ENCODE assay signal across 10 cellular contexts in the genomic region with DNA sequence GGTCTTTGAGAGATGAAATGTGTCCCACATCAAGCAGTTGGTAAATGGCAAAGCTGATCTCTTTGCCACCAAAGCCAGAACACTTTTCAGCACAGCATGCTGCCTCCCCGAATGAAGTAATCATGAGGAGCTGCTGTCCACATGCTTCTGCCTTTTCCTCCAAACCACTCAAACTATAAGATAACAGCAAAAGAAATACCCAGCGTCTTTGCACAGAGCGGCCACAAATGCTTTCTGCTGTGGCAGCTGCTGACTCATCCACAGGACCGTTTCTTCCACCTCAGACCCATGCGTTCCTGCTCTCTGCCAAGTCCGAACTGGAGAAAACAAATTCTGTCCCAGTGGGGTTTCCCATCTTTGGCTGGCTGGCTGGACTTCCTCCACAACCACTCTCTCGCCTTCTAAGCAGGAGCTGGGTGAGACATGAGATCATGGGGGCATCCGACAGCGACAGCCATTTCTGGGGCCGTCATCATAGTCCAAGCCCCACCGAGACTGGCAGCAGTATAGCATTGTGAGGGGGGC. TPM values are rescaled to one million over a fixed set of nuclear protein-coding genes. Genes with fewer than 3 reads are reported as not detected.
DNase-seq lines count a peak whose midpoint lies in the region; ATAC-seq, FAIRE-seq and TF ChIP-seq lines count a peak whose summit lies in the region.
"Had no signal": no experiment of that assay in that cellular context is flagged by ENCODE, and none has a peak within 500 bp of the region (broad histone marks: within the 10 kb centered on the region; RNA-seq: fewer than 3 reads in every experiment).

No MANE protein-coding gene starts in this region.

- H3K79me2 ChIP-seq in K562 (ENCODE audit: control insufficient read depth, insufficient read depth, low read length) = no peaks in the 10 kb centered on the region

- no peaks in the 10 kb centered on the region for H3K36me3 ChIP-seq in K562 (ENCODE audit: control insufficient read depth, insufficient read depth, low read length)

- ATAC-seq in K562 (peak; percentile 58), HG03280 (IDR thresholded peaks at IDR 0.05; ENCODE audit: unreplicated experiment) (no peak)

- WGBS in K562 (ENCODE audit: insufficient coverage, low coverage, missing lambda C conversion rate) = 26% methylated on average over 11 of the region's 11 CpGs

- no peak for TF ChIP-seq EP300 in K562 (IDR thresholded peaks at IDR 0.05; ENCODE audit: low read length)

- no peaks in the 10 kb centered on the region for H3K9me1 ChIP-seq in K562 (ENCODE audit: control insufficient read depth, insufficient read depth, low read length)

- TF ChIP-seq RAD21 in K562 (CRISPR knock-in tag; conservative IDR thresholded peaks at IDR 0.05 in 1 of 2, IDR thresholded peaks at IDR 0.05 in 1 of 2) = no peak

- peak; percentile 15 for DNase-seq in CMK (ENCODE audit: low read depth)
- peak; percentile 64 for DNase-seq in HT1080 (ENCODE audit: low read depth)
- DNase-seq in K562 (ENCODE audit: extremely low read depth in 1 of 4, low spot score in 3 of 4) = peak in 2 of 4 experiments; percentile 28 to 30
- DNase-seq in myocyte (ENCODE audit: low read depth) = peak; percentile 36
- DNase-seq in NCI-H187 treated with DMSO at 0.1 percent for 48 hours (lab: John Stamatoyannopoulos, UW) = no peak
- no peak for DNase-seq in NCI-H187 (lab: John Stamatoyannopoulos, UW)
- no peak for DNase-seq in GOT3 (lab: John Stamatoyannopoulos, UW)

- no peak for FAIRE-seq in K562 (lab: Jason Lieb, UNC)
- FAIRE-seq: GM18507 had no signal

- H3K9ac ChIP-seq in K562 (ENCODE audit: insufficient read depth in 1 of 2, low read depth in 2 of 2, low read length in 2 of 2) = peak overlapping the region in 1 of 2 experiments; percentile 27; a peak in 1 of 4 replicates

- in situ Hi-C loops in K562 (cut with MboI) = no loop called here

- POLR2A ChIA-PET in K562 (lab: Yijun Ruan, JAX) = interaction anchor here (0.8 to 1.4 kb wide), 2 partner anchors 149 to 301 kb away, joined by 3 read pairs; no protein-coding TSS in a partner anchor

- H3K4me2 ChIP-seq in K562 (ENCODE audit: insufficient read depth, low read length) = peak overlapping the region; percentile 27; the same call in 1 of the 2 replicates

- H3K27ac ChIP-seq in K562 (ENCODE audit: extremely low read depth, low read depth, low read length) = no peak overlapping the region

- no peak for TF ChIP-seq CTCF in K562 (IDR thresholded peaks at IDR 0.05 in 2 of 3, conservative IDR thresholded peaks at IDR 0.05 in 1 of 3; ENCODE audit: insufficient read depth in 2 of 3, low read depth in 1 of 3, low read length in 3 of 3)

- CTCF ChIA-PET in K562 (lab: Yijun Ruan, JAX; ENCODE audit: low intra/inter-chr PET ratio) = interaction anchor here (1.0 to 1.8 kb wide), 4 partner anchors 175 to 202 kb away, joined by 3 to 14 read pairs (median 5); no protein-coding TSS in a partner anchor

- no peak overlapping the region for H3K4me3 ChIP-seq in K562

- peaks cover 3 to 5% of the 10 kb centered on the region in 2 experiments; a peak in 2 of 5 replicates for H3K4me1 ChIP-seq in K562 (replicated peaks in 1 of 2; ENCODE audit: control insufficient read depth in 2 of 2, insufficient read depth in 2 of 2, low read length in 2 of 2)

- H3K27me3 ChIP-seq in K562 (ENCODE audit: control insufficient read depth in 2 of 2, insufficient read depth in 2 of 2, low read length in 2 of 2) = peaks cover 2 to 14% of the 10 kb centered on the region in 2 experiments; a peak in 2 of 5 replicates

- H4K20me1 ChIP-seq in K562 (replicated peaks; ENCODE audit: control insufficient read depth, insufficient read depth, low read length) = no peaks in the 10 kb centered on the region

- intact Hi-C loops in K562 (cut with micrococcal nuclease) = loop anchor here (1.0 to 10.0 kb wide), 2 partner anchors 180 to 295 kb away; no protein-coding TSS in a partner anchor

- H3K9me3 ChIP-seq in K562 (replicated peaks; ENCODE audit: control insufficient read depth, insufficient read depth, low read depth, low read length) = no peaks in the 10 kb centered on the region

- peak overlapping the region; percentile 60 for H2AFZ ChIP-seq in K562 (ENCODE audit: low read depth, low read length)

- no TSS peak for BruUV-seq in K562 (replicated peaks; lab: Mats Ljungman, UMichigan)

- no peak for TF ChIP-seq POLR2A in K562 (conservative IDR thresholded peaks at IDR 0.05)

RNA-seq across cellular contexts. Expression of a gene that starts 27.1 kb away (rescaled TPM):
- total RNA-seq in HT1080 (2014; rRNA removed; shearing (Covaris generic)) = 2.0 TPM in 1 of 2 replicates, not detected in the other
- polyA plus RNA-seq in HT1080 (2015; cell fraction: cytosol; rRNA removed) = not detected in 2 replicates
- polyA plus RNA-seq in HT1080 (2015; cell fraction: nucleus; rRNA removed) = 4.4 and 6.0 TPM in 2 replicates
- total RNA-seq in K562 (2011; cell fraction: chromatin; rRNA removed; ENCODE audit: low replicate concordance) = 2.6 and 3.3 TPM in 2 replicates
- total RNA-seq in K562 (2011; cell fraction: nucleolus; rRNA removed) = 2.8 TPM in 1 of 2 replicates, not detected in the other
- total RNA-seq in K562 (2011; cell fraction: nucleoplasm; rRNA removed) = 1.2 TPM in 1 of 2 replicates, not detected in the other
- total RNA-seq in K562 (2014; rRNA removed) = not detected in 2 replicates
- not detected in 2 replicates for total RNA-seq in K562 (2014; rRNA removed; fragmentation: Illumina TruSeq; extraction: Trizol)
- 0.29 and 0.83 TPM in 2 replicates for total RNA-seq in K562 (2015; rRNA removed; fragmentation: Illumina TruSeq; extraction: Trizol)
- total RNA-seq in K562 (2021) = 0.51 and 0.60 TPM in 2 replicates
- not detected in 2 replicates for polyA plus RNA-seq in K562 (2011; rRNA removed)
- polyA plus RNA-seq in K562 (2011; cell fraction: cytosol; rRNA removed) = not detected in 2 replicates
- polyA plus RNA-seq in K562 (2011; cell fraction: nucleus; rRNA removed) = 1.2 and 2.8 TPM in 2 replicates
- polyA plus RNA-seq in K562 (2012) = 0.33 and 1.3 TPM in 2 replicates
- polyA plus RNA-seq in K562 (2014; fragmentation: Illumina TruSeq; extraction: Trizol) = not detected in 2 replicates
- not detected for polyA plus RNA-seq in K562 (2014; fragmentation: Nextera tagmentation; extraction: Ambion mirVana)
- not detected in 2 replicates for polyA plus RNA-seq in K562 (2014; rRNA removed)
- polyA minus RNA-seq in K562 (2011; rRNA and poly(A)+ RNA removed) = not detected in 2 replicates
- polyA minus RNA-seq in K562 (2011; cell fraction: cytosol; rRNA and poly(A)+ RNA removed) = not detected in 2 replicates
- polyA minus RNA-seq in K562 (2011; cell fraction: nucleus; rRNA and poly(A)+ RNA removed) = not detected in 2 replicates
- 2.2 and 2.4 TPM in 2 replicates for total RNA-seq in myocyte
- 4.4 TPM for polyA plus RNA-seq in myocyte (2012)
- total RNA-seq: kidney epithelial cell had no signal

RNA-seq across cellular contexts. Expression of a gene that starts 45.7 kb away (rescaled TPM):
- not detected in 2 replicates for total RNA-seq in HT1080 (2014; rRNA removed; shearing (Covaris generic))
- polyA plus RNA-seq in HT1080 (2015; cell fraction: cytosol; rRNA removed) = not detected in 2 replicates
- not detected in 2 replicates for polyA plus RNA-seq in HT1080 (2015; cell fraction: nucleus; rRNA removed)
- total RNA-seq in K562 (2011; cell fraction: chromatin; rRNA removed; ENCODE audit: low replicate concordance) = not detected in 2 replicates
- total RNA-seq in K562 (2011; cell fraction: nucleolus; rRNA removed) = not detected in 2 replicates
- not detected in 2 replicates for total RNA-seq in K562 (2011; cell fraction: nucleoplasm; rRNA removed)
- total RNA-seq in K562 (2014; rRNA removed) = not detected in 2 replicates
- total RNA-seq in K562 (2014; rRNA removed; fragmentation: Illumina TruSeq; extraction: Trizol) = not detected in 2 replicates
- total RNA-seq in K562 (2015; rRNA removed; fragmentation: Illumina TruSeq; extraction: Trizol) = not detected in 2 replicates
- total RNA-seq in K562 (2021) = 0.91 and 1.1 TPM in 2 replicates
- polyA plus RNA-seq in K562 (2011; rRNA removed) = not detected in 2 replicates
- polyA plus RNA-seq in K562 (2011; cell fraction: cytosol; rRNA removed) = not detected in 2 replicates
- not detected in 2 replicates for polyA plus RNA-seq in K562 (2011; cell fraction: nucleus; rRNA removed)
- not detected in 2 replicates for polyA plus RNA-seq in K562 (2012)
- polyA plus RNA-seq in K562 (2014; fragmentation: Illumina TruSeq; extraction: Trizol) = not detected in 2 replicates
- not detected for polyA plus RNA-seq in K562 (2014; fragmentation: Nextera tagmentation; extraction: Ambion mirVana)
- 0.13 TPM in 1 of 2 replicates, not detected in the other for polyA plus RNA-seq in K562 (2014; rRNA removed)
- polyA minus RNA-seq in K562 (2011; rRNA and poly(A)+ RNA removed) = not detected in 2 replicates
- not detected in 2 replicates for polyA minus RNA-seq in K562 (2011; cell fraction: cytosol; rRNA and poly(A)+ RNA removed)
- not detected in 2 replicates for polyA minus RNA-seq in K562 (2011; cell fraction: nucleus; rRNA and poly(A)+ RNA removed)
- total RNA-seq in myocyte = not detected in 2 replicates
- polyA plus RNA-seq in myocyte (2012) = not detected
- total RNA-seq: kidney epithelial cell had no signal

RNA-seq across cellular contexts. Expression of a gene that starts 47.2 kb away (rescaled TPM):
- total RNA-seq in HT1080 (2014; rRNA removed; shearing (Covaris generic)) = 0.13 TPM in 1 of 2 replicates, not detected in the other
- polyA plus RNA-seq in HT1080 (2015; cell fraction: cytosol; rRNA removed) = not detected in 2 replicates
- polyA plus RNA-seq in HT1080 (2015; cell fraction: nucleus; rRNA removed) = not detected in 2 replicates
- total RNA-seq in K562 (2011; cell fraction: chromatin; rRNA removed; ENCODE audit: low replicate concordance) = not detected in 2 replicates
- not detected in 2 replicates for total RNA-seq in K562 (2011; cell fraction: nucleolus; rRNA removed)
- total RNA-seq in K562 (2011; cell fraction: nucleoplasm; rRNA removed) = not detected in 2 replicates
- not detected in 2 replicates for total RNA-seq in K562 (2014; rRNA removed)
- not detected in 2 replicates for total RNA-seq in K562 (2014; rRNA removed; fragmentation: Illumina TruSeq; extraction: Trizol)
- total RNA-seq in K562 (2015; rRNA removed; fragmentation: Illumina TruSeq; extraction: Trizol) = 0.18 TPM in 1 of 2 replicates, not detected in the other
- 0.25 and 0.31 TPM in 2 replicates for total RNA-seq in K562 (2021)
- not detected in 2 replicates for polyA plus RNA-seq in K562 (2011; rRNA removed)
- not detected in 2 replicates for polyA plus RNA-seq in K562 (2011; cell fraction: cytosol; rRNA removed)
- not detected in 2 replicates for polyA plus RNA-seq in K562 (2011; cell fraction: nucleus; rRNA removed)
- polyA plus RNA-seq in K562 (2012) = 0.23 and 0.30 TPM in 2 replicates
- not detected in 2 replicates for polyA plus RNA-seq in K562 (2014; fragmentation: Illumina TruSeq; extraction: Trizol)
- polyA plus RNA-seq in K562 (2014; fragmentation: Nextera tagmentation; extraction: Ambion mirVana) = under 1 TPM in 1 of 2 experiments, not detected in 1; 0.10 TPM
- polyA plus RNA-seq in K562 (2014; rRNA removed) = not detected in 2 replicates
- not detected in 2 replicates for polyA minus RNA-seq in K562 (2011; rRNA and poly(A)+ RNA removed)
- not detected in 2 replicates for polyA minus RNA-seq in K562 (2011; cell fraction: cytosol; rRNA and poly(A)+ RNA removed)
- not detected in 2 replicates for polyA minus RNA-seq in K562 (2011; cell fraction: nucleus; rRNA and poly(A)+ RNA removed)
- not detected in 2 replicates for total RNA-seq in myocyte
- not detected for polyA plus RNA-seq in myocyte (2012)
- total RNA-seq: kidney epithelial cell had no signal

RNA-seq across cellular contexts. Expression of a gene that starts 59.4 kb away (rescaled TPM):
- 0.17 TPM in 1 of 2 replicates, not detected in the other for total RNA-seq in HT1080 (2014; rRNA removed; shearing (Covaris generic))
- polyA plus RNA-seq in HT1080 (2015; cell fraction: cytosol; rRNA removed) = 0.36 TPM in 1 of 2 replicates, not detected in the other
- 0.12 TPM in 1 of 2 replicates, not detected in the other for polyA plus RNA-seq in HT1080 (2015; cell fraction: nucleus; rRNA removed)
- total RNA-seq in K562 (2011; cell fraction: chromatin; rRNA removed; ENCODE audit: low replicate concordance) = not detected in 2 replicates
- total RNA-seq in K562 (2011; cell fraction: nucleolus; rRNA removed) = not detected in 2 replicates
- not detected in 2 replicates for total RNA-seq in K562 (2011; cell fraction: nucleoplasm; rRNA removed)
- not detected in 2 replicates for total RNA-seq in K562 (2014; rRNA removed)
- not detected in 2 replicates for total RNA-seq in K562 (2014; rRNA removed; fragmentation: Illumina TruSeq; extraction: Trizol)
- total RNA-seq in K562 (2015; rRNA removed; fragmentation: Illumina TruSeq; extraction: Trizol) = not detected in 2 replicates
- total RNA-seq in K562 (2021) = 0.58 and 0.63 TPM in 2 replicates
- not detected in 2 replicates for polyA plus RNA-seq in K562 (2011; rRNA removed)
- polyA plus RNA-seq in K562 (2011; cell fraction: cytosol; rRNA removed) = not detected in 2 replicates
- not detected in 2 replicates for polyA plus RNA-seq in K562 (2011; cell fraction: nucleus; rRNA removed)
- polyA plus RNA-seq in K562 (2012) = 0.14 TPM in 1 of 2 replicates, not detected in the other
- polyA plus RNA-seq in K562 (2014; fragmentation: Illumina TruSeq; extraction: Trizol) = not detected in 2 replicates
- not detected for polyA plus RNA-seq in K562 (2014; fragmentation: Nextera tagmentation; extraction: Ambion mirVana)
- not detected in 2 replicates for polyA plus RNA-seq in K562 (2014; rRNA removed)
- not detected in 2 replicates for polyA minus RNA-seq in K562 (2011; rRNA and poly(A)+ RNA removed)
- not detected in 2 replicates for polyA minus RNA-seq in K562 (2011; cell fraction: cytosol; rRNA and poly(A)+ RNA removed)
- polyA minus RNA-seq in K562 (2011; cell fraction: nucleus; rRNA and poly(A)+ RNA removed) = not detected in 2 replicates
- 1.5 TPM in 1 of 2 replicates, not detected in the other for total RNA-seq in myocyte
- not detected for polyA plus RNA-seq in myocyte (2012)

Comparison
In these comparisons a context has a peak if more than half of its experiments do, and no peak if none do; other contexts are left out.
1. DNase-seq: peak in CMK (single experiment), HT1080 (single experiment) and myocyte (single experiment); none in NCI-H187 treated with DMSO at 0.1 percent for 48 hours (single experiment), NCI-H187 (0 of 2) and GOT3 (single experiment).